In genomic region chr2:46229134-46230063, GRCh38 we compare ENCODE assay signal across 8 cellular contexts.
DNase-seq lines count a peak whose midpoint lies in the region; ATAC-seq and TF ChIP-seq lines count a peak whose summit lies in the region.

No MANE protein-coding gene starts in this region.

- H2AK5ac ChIP-seq in trophoblast cell (ENCODE audit: low read length): no peak overlapping the region

- no peaks in the 10 kb centered on the region for H3K27me3 Mint-ChIP-seq in activated T-helper 17 cell treated with anti-CD3 and anti-CD28 coated beads, Interleukin-2, amount 50 U/mL, for 72 hours
- H3K27me3 Mint-ChIP-seq in nephron progenitor cell (ENCODE audit: low read depth, poor library complexity): peaks cover 16% of the 10 kb centered on the region

- peak overlapping the region; percentile 77 for H3K27ac Mint-ChIP-seq in activated T-helper 17 cell treated with anti-CD3 and anti-CD28 coated beads, Interleukin-2, amount 50 U/mL, for 72 hours
- no peak overlapping the region for H3K27ac Mint-ChIP-seq in nephron progenitor cell

- peak overlapping the region; percentile 7 for H2BK5ac ChIP-seq in trophoblast cell (ENCODE audit: low read depth, low read length, poor library complexity)

- no peaks in the 10 kb centered on the region for H3K36me3 Mint-ChIP-seq in activated T-helper 17 cell treated with anti-CD3 and anti-CD28 coated beads, Interleukin-2, amount 50 U/mL, for 72 hours (ENCODE audit: low read depth)
- no peaks in the 10 kb centered on the region for H3K36me3 Mint-ChIP-seq in nephron progenitor cell (ENCODE audit: low read depth)

- H3K4me2 ChIP-seq in trophoblast cell (ENCODE audit: low read length): no peak overlapping the region

- H3K9ac ChIP-seq in trophoblast cell (ENCODE audit: low read length): peak overlapping the region; percentile 14

- H3K23ac ChIP-seq in trophoblast cell (ENCODE audit: low read length): no peak overlapping the region

- no peaks in the 10 kb centered on the region for H3K9me3 Mint-ChIP-seq in activated T-helper 17 cell treated with anti-CD3 and anti-CD28 coated beads, Interleukin-2, amount 50 U/mL, for 72 hours
- peaks cover 7% of the 10 kb centered on the region for H3K9me3 Mint-ChIP-seq in nephron progenitor cell

- peak overlapping the region; percentile 42 for H3K4me3 Mint-ChIP-seq in activated T-helper 17 cell treated with anti-CD3 and anti-CD28 coated beads, Interleukin-2, amount 50 U/mL, for 72 hours
- H3K4me3 Mint-ChIP-seq in nephron progenitor cell: no peak overlapping the region

- peak overlapping the region; percentile 52 for H4K91ac ChIP-seq in trophoblast cell (ENCODE audit: low read depth, low read length)

- no peak overlapping the region for H2AFZ ChIP-seq in trophoblast cell (ENCODE audit: insufficient read depth, low read length, poor library complexity)

- peaks cover 2% of the 10 kb centered on the region for H3K79me2 ChIP-seq in trophoblast cell (ENCODE audit: control insufficient read depth, insufficient read depth, low read length, poor library complexity)

- peak overlapping the region; percentile 33 for H2BK12ac ChIP-seq in trophoblast cell (ENCODE audit: low read length)

- H3K4ac ChIP-seq in trophoblast cell (ENCODE audit: low read depth, low read length): peak overlapping the region; percentile 12

- no peak overlapping the region for H3K4me3 ChIP-seq in trophoblast cell (ENCODE audit: low read depth, low read length)

- peaks cover 1% of the 10 kb centered on the region for H3K9me3 ChIP-seq in trophoblast cell (ENCODE audit: insufficient read depth, low read depth, low read length)

- H4K12ac ChIP-seq in trophoblast cell (ENCODE audit: low read depth, low read length): no peak overlapping the region

- peak overlapping the region; percentile 2 for H3K27ac ChIP-seq in trophoblast cell (ENCODE audit: low read depth, low read length)

- TF ChIP-seq CTCF in nephron progenitor cell (IDR thresholded peaks at IDR 0.05): no peak

- peak overlapping the region; percentile 50 for H4K8ac ChIP-seq in trophoblast cell (ENCODE audit: low read depth, low read length)

- H2BK120ac ChIP-seq in trophoblast cell (ENCODE audit: insufficient read depth, low read length, poor library complexity): peak overlapping the region; percentile 6

- WGBS in trophoblast cell (ENCODE audit: extremely low coverage, insufficient coverage, insufficient read length): no CpG with 5 or more reads among the region's 11 CpGs

- H3K4me1 Mint-ChIP-seq in activated T-helper 17 cell treated with anti-CD3 and anti-CD28 coated beads, Interleukin-2, amount 50 U/mL, for 72 hours: peaks cover 32% of the 10 kb centered on the region
- peaks cover 5% of the 10 kb centered on the region for H3K4me1 Mint-ChIP-seq in nephron progenitor cell

- no peaks in the 10 kb centered on the region for H3K27me3 ChIP-seq in trophoblast cell (ENCODE audit: insufficient read depth, low read length)

- H3K4me1 ChIP-seq in trophoblast cell (ENCODE audit: control insufficient read depth in 1 of 2, insufficient read depth in 2 of 2, low read length in 2 of 2): peaks cover 18 to 22% of the 10 kb centered on the region in 2 experiments

- ATAC-seq in GM19395 (IDR thresholded peaks at IDR 0.05; ENCODE audit: unreplicated experiment) (peak; percentile 86), HG03439 (IDR thresholded peaks at IDR 0.05; ENCODE audit: unreplicated experiment) (peak; percentile 42)
- peak; percentile 85 for ATAC-seq in activated T-helper 17 cell treated with anti-CD3 and anti-CD28 coated beads, Interleukin-2, amount 50 U/mL, for 72 hours (replicated peaks)

- no peaks in the 10 kb centered on the region for H3K36me3 ChIP-seq in trophoblast cell (ENCODE audit: control insufficient read depth in 1 of 2, insufficient read depth in 2 of 2, low read length in 2 of 2)

- H3K18ac ChIP-seq in trophoblast cell (ENCODE audit: low read length): peak overlapping the region; percentile 7

- peaks cover 20% of the 10 kb centered on the region for H3K79me1 ChIP-seq in trophoblast cell (ENCODE audit: low read length)

- DNase-seq in ELF-1 (ENCODE audit: low read depth, low spot score) (peak; percentile 39), trophoblast cell (peak; percentile 58 to 69), GM19240 (ENCODE audit: insufficient read length, low spot score) (no peak), nephron progenitor cell (no peak)
- no peak for DNase-seq in activated CD8-positive, alpha-beta memory T cell treated with anti-CD3 and anti-CD28 coated beads, Interleukin-2, amount 50 U/mL, for 4 hours

- H3K14ac ChIP-seq in trophoblast cell (ENCODE audit: low read length): peak overlapping the region; percentile 40

Comparison
In these comparisons a context has a peak if more than half of its experiments do, and no peak if none do; other contexts are left out.
1. DNase-seq: peak in ELF-1 (single experiment) and trophoblast cell (2 of 2); none in GM19240 (single experiment), nephron progenitor cell (single experiment) and activated CD8-positive, alpha-beta memory T cell treated with anti-CD3 and anti-CD28 coated beads, Interleukin-2, amount 50 U/mL, for 4 hours (single experiment).
2. Peak in every context shown above with its lines, with median percentiles within 50 percentile points of each other: ATAC-seq.